11 cellular contexts compared by ENCODE assay signal in genomic region chr16:85641776-85642176, GRCh38. TPM values are rescaled to one million over a fixed set of nuclear protein-coding genes. Genes with fewer than 3 reads are reported as not detected.
DNase-seq lines count a peak whose midpoint lies in the region; TF ChIP-seq lines count a peak whose summit lies in the region.
"Had no signal": no experiment of that assay in that cellular context is flagged by ENCODE, and none has a peak within 500 bp of the region (broad histone marks: within the 10 kb centered on the region; RNA-seq: fewer than 3 reads in every experiment).

No MANE protein-coding gene starts in this region.

- intact Hi-C loops in left ventricle myocardium inferior (cut with micrococcal nuclease), result no loop called here

- H3K4me3 ChIP-seq in left ventricle myocardium inferior (no peak overlapping the region), coronary artery (no peak overlapping the region)
- H3K4me3 ChIP-seq: suprapubic skin had no signal

- H3K36me3 ChIP-seq in left ventricle myocardium inferior, result no peaks in the 10 kb centered on the region

- DNase-seq in DMS 273 (lab: John Stamatoyannopoulos, UW; ENCODE audit: unreplicated experiment), result peak; percentile 98
- DNase-seq in SW480 (ENCODE audit: low spot score), result peak; percentile 60
- DNase-seq in left ventricle myocardium inferior, result peak; percentile 52
- peak; percentile 25 for DNase-seq in renal cortical epithelial cell (ENCODE audit: low read depth)
- DNase-seq in NCI-H1092 (lab: John Stamatoyannopoulos, UW), result no peak
- no peak for DNase-seq in coronary artery (ENCODE audit: low spot score)
- DNase-seq in activated naive CD4-positive, alpha-beta T cell treated with anti-CD3 and anti-CD28 coated beads, Interleukin-2, amount 50 U/mL, for 16 hours, result no peak
- DNase-seq in HUDEP-2 (lab: John Stamatoyannopoulos, UW; ENCODE audit: unreplicated experiment in 76 of 76), result no peak
- DNase-seq: CD8-positive, alpha-beta memory T cell; NCI-H146 had no signal

- peak overlapping the region; percentile 30 for H3K27ac ChIP-seq in left ventricle myocardium inferior (replicated peaks)
- H3K27ac ChIP-seq in coronary artery, result no peak overlapping the region
- H3K27ac ChIP-seq: suprapubic skin had no signal

- H3K9me3 ChIP-seq in left ventricle myocardium inferior (replicated peaks), result no peaks in the 10 kb centered on the region
- H3K9me3 ChIP-seq: suprapubic skin had no signal

- TF ChIP-seq CTCF in left ventricle myocardium inferior (IDR thresholded peaks at IDR 0.05; ENCODE audit: borderline replicate concordance), result no peak
- no peak for TF ChIP-seq CTCF in coronary artery (IDR thresholded peaks at IDR 0.05)

- no peaks in the 10 kb centered on the region for H3K27me3 ChIP-seq in left ventricle myocardium inferior (ENCODE audit: low read depth)
- H3K27me3 ChIP-seq: suprapubic skin had no signal

- peaks cover 75% of the 10 kb centered on the region for H3K4me1 ChIP-seq in left ventricle myocardium inferior

RNA-seq across cellular contexts. Expression of gene GSE1, which starts 28.7 kb away (rescaled TPM):
- total RNA-seq in left ventricle myocardium inferior (34.2 TPM), renal cortical epithelial cell (9.6 and 44.6 TPM in 2 replicates)

RNA-seq across cellular contexts. Expression of gene GINS2, which starts 47.0 kb away (rescaled TPM):
- total RNA-seq in left ventricle myocardium inferior, result 0.44 TPM
- total RNA-seq in renal cortical epithelial cell, result 0.45 and 7.3 TPM in 2 replicates

Comparison
In these comparisons a context has a peak if more than half of its experiments do, and no peak if none do; other contexts are left out.
1. DNase-seq: peak in DMS 273 (single experiment), SW480 (single experiment), left ventricle myocardium inferior (single experiment) and renal cortical epithelial cell (single experiment); none in NCI-H1092 (single experiment), coronary artery (single experiment), activated naive CD4-positive, alpha-beta T cell treated with anti-CD3 and anti-CD28 coated beads, Interleukin-2, amount 50 U/mL, for 16 hours (single experiment) and HUDEP-2 (0 of 76).